1 cellular context compared by ENCODE assay signal in genomic region chr2:61536086-61536722, GRCh38.
TF ChIP-seq lines count a peak whose summit lies in the region.

No MANE protein-coding gene starts in this region.

TF ChIP-seq in H1, 55 proteins besides CTCF, POLR2A, EP300 and RAD21 (continued from another document):
- TF ChIP-seq ATF2 (IDR thresholded peaks at IDR 0.05; ENCODE audit: low read length) (no peak), E2F6 (IDR thresholded peaks at IDR 0.05) (no peak), TCF12 (IDR thresholded peaks at IDR 0.05; ENCODE audit: low read depth, low read length) (no peak), TAF1 (IDR thresholded peaks at IDR 0.05; ENCODE audit: low read depth, low read length) (no peak), YY1 (IDR thresholded peaks at IDR 0.05; ENCODE audit: low read depth, low read length) (no peak), JUN (IDR thresholded peaks at IDR 0.05; ENCODE audit: low read depth, low read length) (no peak)
